8 cellular contexts compared by ENCODE assay signal in genomic region chr7:2894118-2894940, GRCh38. TPM values are rescaled to one million over a fixed set of nuclear protein-coding genes. Genes with fewer than 3 reads are reported as not detected.
DNase-seq lines count a peak whose midpoint lies in the region; ATAC-seq, FAIRE-seq and TF ChIP-seq lines count a peak whose summit lies in the region.

No MANE protein-coding gene starts in this region.

- no peaks in the 10 kb centered on the region for H3K36me3 ChIP-seq in SJCRH30
- no peaks in the 10 kb centered on the region for H3K36me3 ChIP-seq in MG63
- no peaks in the 10 kb centered on the region for H3K36me3 ChIP-seq in smooth muscle cell (ENCODE audit: low read depth)

- H3K27ac ChIP-seq in SJCRH30, result peak overlapping the region; percentile 88
- no peak overlapping the region for H3K27ac ChIP-seq in smooth muscle cell (ENCODE audit: low read depth)

- peaks cover 8% of the 10 kb centered on the region for H3K36me3 Mint-ChIP-seq in central memory CD8-positive, alpha-beta T cell (ENCODE audit: insufficient read depth)
- no peaks in the 10 kb centered on the region for H3K36me3 Mint-ChIP-seq in osteocyte (ENCODE audit: unreplicated experiment)

- H4K20me1 ChIP-seq in smooth muscle cell (ENCODE audit: low read depth), result no peaks in the 10 kb centered on the region

- H3K79me2 ChIP-seq in smooth muscle cell (ENCODE audit: low read depth), result no peaks in the 10 kb centered on the region

- H3K4me2 ChIP-seq in smooth muscle cell, result no peak overlapping the region

- H2AFZ ChIP-seq in smooth muscle cell (ENCODE audit: low read depth), result no peak overlapping the region

- peaks cover 21% of the 10 kb centered on the region for H3K4me1 Mint-ChIP-seq in central memory CD8-positive, alpha-beta T cell
- peaks cover 7% of the 10 kb centered on the region for H3K4me1 Mint-ChIP-seq in osteocyte (ENCODE audit: unreplicated experiment)

- ATAC-seq in GM18870 (IDR thresholded peaks at IDR 0.05; ENCODE audit: unreplicated experiment) (peak; percentile 68), HG02798 (IDR thresholded peaks at IDR 0.05; ENCODE audit: poor library complexity, unreplicated experiment) (peak; percentile 82)
- peak; percentile 78 for ATAC-seq in central memory CD8-positive, alpha-beta T cell (replicated peaks; ENCODE audit: extremely low read depth, poor library complexity, severe bottlenecking)

- no peaks in the 10 kb centered on the region for H3F3A ChIP-seq in smooth muscle cell (ENCODE audit: low read depth)

- TF ChIP-seq CTCF in smooth muscle cell (IDR thresholded peaks at IDR 0.05; ENCODE audit: borderline replicate concordance, insufficient read depth, poor library complexity, severe bottlenecking), result no peak
- TF ChIP-seq CTCF in osteocyte (IDR thresholded peaks at IDR 0.05), result no peak

- H3K4me1 ChIP-seq in SJCRH30 (peaks cover 34% of the 10 kb centered on the region), smooth muscle cell (ENCODE audit: low read depth) (no peaks in the 10 kb centered on the region)

- H3K9me3 ChIP-seq in SJCRH30 (replicated peaks), result no peaks in the 10 kb centered on the region
- no peaks in the 10 kb centered on the region for H3K9me3 ChIP-seq in MG63
- no peaks in the 10 kb centered on the region for H3K9me3 ChIP-seq in smooth muscle cell (replicated peaks; ENCODE audit: low read depth)

- no peaks in the 10 kb centered on the region for H3K9me3 Mint-ChIP-seq in central memory CD8-positive, alpha-beta T cell
- no peaks in the 10 kb centered on the region for H3K9me3 Mint-ChIP-seq in osteocyte (ENCODE audit: unreplicated experiment)

- no peaks in the 10 kb centered on the region for H3K27me3 Mint-ChIP-seq in central memory CD8-positive, alpha-beta T cell
- H3K27me3 Mint-ChIP-seq in osteocyte (ENCODE audit: unreplicated experiment), result peaks cover 6% of the 10 kb centered on the region

- H3K9ac ChIP-seq in smooth muscle cell (ENCODE audit: low read depth), result no peak overlapping the region

- peak; percentile 81 to 85 for DNase-seq in SJCRH30
- no peak for DNase-seq in central memory CD8-positive, alpha-beta T cell (ENCODE audit: low spot score in 2 of 2)
- no peak for DNase-seq in urothelium cell line (ENCODE audit: low spot score)
- no peak for DNase-seq in MG63
- DNase-seq in smooth muscle cell (lab: John Stamatoyannopoulos, UW; ENCODE audit: unreplicated experiment), result no peak
- no peak for DNase-seq in osteocyte (ENCODE audit: extremely low spot score, unreplicated experiment)

- WGBS in smooth muscle cell (ENCODE audit: low lambda C conversion rate), result 86% methylated on average over 17 of the region's 17 CpGs

- peak overlapping the region; percentile 81 for H3K4me3 Mint-ChIP-seq in central memory CD8-positive, alpha-beta T cell
- H3K4me3 Mint-ChIP-seq in osteocyte (ENCODE audit: unreplicated experiment), result no peak overlapping the region

- peak; percentile 98 for FAIRE-seq in urothelium cell line (lab: Jason Lieb, UNC)

- H3K4me3 ChIP-seq in SJCRH30 (peak overlapping the region; percentile 41), MG63 (no peak overlapping the region), smooth muscle cell (no peak overlapping the region)

- peak overlapping the region; percentile 89 for H3K27ac Mint-ChIP-seq in central memory CD8-positive, alpha-beta T cell (ENCODE audit: low read depth)
- no peak overlapping the region for H3K27ac Mint-ChIP-seq in osteocyte (ENCODE audit: unreplicated experiment)

- no peaks in the 10 kb centered on the region for H3K27me3 ChIP-seq in SJCRH30
- no peaks in the 10 kb centered on the region for H3K27me3 ChIP-seq in MG63
- no peaks in the 10 kb centered on the region for H3K27me3 ChIP-seq in smooth muscle cell (ENCODE audit: low read depth)

RNA-seq across cellular contexts. Expression of gene GNA12, which starts 50.2 kb away (rescaled TPM):
- total RNA-seq in SJCRH30 (2014; rRNA removed; shearing (Covaris generic)), result 18.1 and 19.3 TPM in 2 replicates
- 23.1 and 49.1 TPM in 2 replicates for total RNA-seq in MG63 (2014; rRNA removed; shearing (Covaris generic); ENCODE audit: low replicate concordance)
- total RNA-seq in smooth muscle cell, result 20.3 and 32.9 TPM in 2 replicates
- polyA plus RNA-seq in smooth muscle cell, result 34.7 and 41.2 TPM in 2 replicates
- total RNA-seq in osteocyte, result 68.8 and 69.5 TPM in 2 replicates

Comparison
In these comparisons a context has a peak if more than half of its experiments do, and no peak if none do; other contexts are left out.
1. DNase-seq: peak in SJCRH30 (2 of 2); none in central memory CD8-positive, alpha-beta T cell (0 of 2), urothelium cell line (single experiment), MG63 (single experiment), smooth muscle cell (single experiment) and osteocyte (single experiment).
2. Peak in every context shown above with its lines, with median percentiles within 50 percentile points of each other: ATAC-seq.